ENCODE assay signal across 1 cellular context in genomic region chr7:55050286-55050685, GRCh38.
TF ChIP-seq lines count a peak whose summit lies in the region.

No MANE protein-coding gene starts in this region.

TF ChIP-seq in SK-N-SH, 30 proteins besides CTCF, POLR2A, EP300 and RAD21 (continued from another document):
- TF ChIP-seq ZBTB33 (IDR thresholded peaks at IDR 0.05; ENCODE audit: borderline replicate concordance, low read depth) (no peak), MEF2A (IDR thresholded peaks at IDR 0.05; ENCODE audit: borderline replicate concordance, low read depth) (no peak), FOXM1 (IDR thresholded peaks at IDR 0.05; ENCODE audit: low read depth) (no peak), MAX (IDR thresholded peaks at IDR 0.05; ENCODE audit: low read depth) (no peak), RXRA (IDR thresholded peaks at IDR 0.05; ENCODE audit: borderline replicate concordance, low read depth) (no peak), TEAD4 (IDR thresholded peaks at IDR 0.05; ENCODE audit: borderline replicate concordance, insufficient read depth) (no peak), REST (IDR thresholded peaks at IDR 0.05; ENCODE audit: low read depth, low read length) (no peak)
